ENCODE assay signal across 1 cellular context in the genomic region with DNA sequence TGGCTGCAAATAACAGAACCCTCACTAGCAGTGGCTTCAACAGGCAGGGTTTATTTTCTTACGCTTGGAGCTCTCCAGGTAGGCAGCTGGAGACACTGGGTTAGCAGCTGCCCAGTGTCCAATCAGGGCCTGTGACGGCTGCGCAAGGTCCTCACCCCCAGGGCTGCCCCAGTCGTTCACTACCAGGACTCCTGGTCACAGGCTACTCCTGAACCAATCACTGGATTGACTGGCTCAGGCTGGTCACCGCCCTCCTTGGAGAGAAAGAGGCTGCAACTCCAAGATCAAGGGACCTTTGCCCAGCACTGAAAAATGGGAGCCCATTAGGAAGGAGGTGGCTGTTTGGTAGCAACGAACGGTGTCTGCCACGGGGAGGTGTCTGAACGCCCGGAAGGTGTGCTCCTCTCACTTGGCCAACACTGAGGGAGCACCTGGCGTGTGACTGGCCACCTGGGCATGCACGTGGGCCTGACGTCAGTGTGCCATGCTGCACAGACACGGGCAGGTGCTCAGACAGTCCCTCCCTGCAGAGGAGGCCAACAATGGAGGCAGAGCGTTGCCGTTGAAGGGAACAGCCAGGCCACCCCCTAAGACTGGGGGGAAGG.
TF ChIP-seq lines count a peak whose summit lies in the region.

No MANE protein-coding gene starts in this region.

TF ChIP-seq in HepG2, 621 proteins besides CTCF, POLR2A, EP300 and RAD21 (continued from another document and continues in another):
- TF ChIP-seq, protein P1, sequence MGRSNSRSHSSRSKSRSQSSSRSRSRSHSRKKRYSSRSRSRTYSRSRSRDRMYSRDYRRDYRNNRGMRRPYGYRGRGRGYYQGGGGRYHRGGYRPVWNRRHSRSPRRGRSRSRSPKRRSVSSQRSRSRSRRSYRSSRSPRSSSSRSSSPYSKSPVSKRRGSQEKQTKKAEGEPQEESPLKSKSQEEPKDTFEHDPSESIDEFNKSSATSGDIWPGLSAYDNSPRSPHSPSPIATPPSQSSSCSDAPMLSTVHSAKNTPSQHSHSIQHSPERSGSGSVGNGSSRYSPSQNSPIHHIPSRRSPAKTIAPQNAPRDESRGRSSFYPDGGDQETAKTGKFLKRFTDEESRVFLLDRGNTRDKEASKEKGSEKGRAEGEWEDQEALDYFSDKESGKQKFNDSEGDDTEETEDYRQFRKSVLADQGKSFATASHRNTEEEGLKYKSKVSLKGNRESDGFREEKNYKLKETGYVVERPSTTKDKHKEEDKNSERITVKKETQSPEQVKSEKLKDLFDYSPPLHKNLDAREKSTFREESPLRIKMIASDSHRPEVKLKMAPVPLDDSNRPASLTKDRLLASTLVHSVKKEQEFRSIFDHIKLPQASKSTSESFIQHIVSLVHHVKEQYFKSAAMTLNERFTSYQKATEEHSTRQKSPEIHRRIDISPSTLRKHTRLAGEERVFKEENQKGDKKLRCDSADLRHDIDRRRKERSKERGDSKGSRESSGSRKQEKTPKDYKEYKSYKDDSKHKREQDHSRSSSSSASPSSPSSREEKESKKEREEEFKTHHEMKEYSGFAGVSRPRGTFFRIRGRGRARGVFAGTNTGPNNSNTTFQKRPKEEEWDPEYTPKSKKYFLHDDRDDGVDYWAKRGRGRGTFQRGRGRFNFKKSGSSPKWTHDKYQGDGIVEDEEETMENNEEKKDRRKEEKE (IDR thresholded peaks at IDR 0.05) = no peak
- TF ChIP-seq, protein P2, sequence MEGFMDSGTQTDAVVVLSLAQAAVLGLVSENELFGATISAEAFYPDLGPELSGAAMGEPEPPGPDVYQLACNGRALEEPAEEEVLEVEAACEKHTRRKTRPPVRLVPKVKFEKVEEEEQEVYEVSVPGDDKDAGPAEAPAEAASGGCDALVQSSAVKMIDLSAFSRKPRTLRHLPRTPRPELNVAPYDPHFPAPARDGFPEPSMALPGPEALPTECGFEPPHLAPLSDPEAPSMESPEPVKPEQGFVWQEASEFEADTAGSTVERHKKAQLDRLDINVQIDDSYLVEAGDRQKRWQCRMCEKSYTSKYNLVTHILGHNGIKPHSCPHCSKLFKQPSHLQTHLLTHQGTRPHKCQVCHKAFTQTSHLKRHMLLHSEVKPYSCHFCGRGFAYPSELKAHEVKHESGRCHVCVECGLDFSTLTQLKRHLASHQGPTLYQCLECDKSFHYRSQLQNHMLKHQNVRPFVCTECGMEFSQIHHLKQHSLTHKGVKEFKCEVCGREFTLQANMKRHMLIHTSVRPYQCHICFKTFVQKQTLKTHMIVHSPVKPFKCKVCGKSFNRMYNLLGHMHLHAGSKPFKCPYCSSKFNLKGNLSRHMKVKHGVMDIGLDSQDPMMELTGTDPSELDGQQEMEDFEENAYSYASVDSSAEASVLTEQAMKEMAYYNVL (CRISPR knock-in tag; IDR thresholded peaks at IDR 0.05; ENCODE audit: borderline replicate concordance) = no peak
- TF ChIP-seq ZNF776 (CRISPR knock-in tag; IDR thresholded peaks at IDR 0.05) (no peak), NFIB (CRISPR knock-in tag; IDR thresholded peaks at IDR 0.05; ENCODE audit: borderline replicate concordance) (no peak), SPEN (CRISPR knock-in tag; IDR thresholded peaks at IDR 0.05; ENCODE audit: low read depth) (no peak), SRSF4 (IDR thresholded peaks at IDR 0.05; ENCODE audit: low read depth, low read length, poor library complexity, severe bottlenecking) (no peak), ZFP82 (CRISPR knock-in tag; IDR thresholded peaks at IDR 0.05; ENCODE audit: borderline replicate concordance) (no peak), RCOR2 (CRISPR knock-in tag; IDR thresholded peaks at IDR 0.05) (no peak), ZIK1 (CRISPR knock-in tag; IDR thresholded peaks at IDR 0.05; ENCODE audit: borderline replicate concordance, low read depth) (no peak), HIVEP1 (CRISPR knock-in tag; IDR thresholded peaks at IDR 0.05) (no peak), ZNF777 (CRISPR knock-in tag; IDR thresholded peaks at IDR 0.05) (no peak; the same call in 1 of the 2 replicates), ZNF83 (CRISPR knock-in tag; IDR thresholded peaks at IDR 0.05; ENCODE audit: borderline replicate concordance) (no peak), RXRB (CRISPR knock-in tag; IDR thresholded peaks at IDR 0.05; ENCODE audit: borderline replicate concordance) (no peak), PHB2 (IDR thresholded peaks at IDR 0.05; ENCODE audit: partially characterized antibody) (no peak), RELA (CRISPR knock-in tag; IDR thresholded peaks at IDR 0.05) (no peak), ZNF496 (CRISPR knock-in tag; IDR thresholded peaks at IDR 0.05; ENCODE audit: insufficient replicate concordance) (no peak), MLLT10 (CRISPR knock-in tag; IDR thresholded peaks at IDR 0.05) (no peak), NRL (CRISPR knock-in tag; IDR thresholded peaks at IDR 0.05; ENCODE audit: borderline replicate concordance) (no peak; the same call in 1 of the 2 replicates), ZMYM2 (CRISPR knock-in tag; IDR thresholded peaks at IDR 0.05) (no peak), ZNF703 (CRISPR knock-in tag; IDR thresholded peaks at IDR 0.05; ENCODE audit: borderline replicate concordance) (no peak), ZMYM3 (CRISPR knock-in tag; IDR thresholded peaks at IDR 0.05) (no peak), TGIF2 (CRISPR knock-in tag; IDR thresholded peaks at IDR 0.05) (peak; percentile 60; the same call in 1 of the 2 replicates), TOPORS (CRISPR knock-in tag; IDR thresholded peaks at IDR 0.05) (no peak), ZNF17 (CRISPR knock-in tag; IDR thresholded peaks at IDR 0.05) (no peak), ZNF138 (CRISPR knock-in tag; IDR thresholded peaks at IDR 0.05; ENCODE audit: low read depth) (no peak), KMT2A (CRISPR knock-in tag; IDR thresholded peaks at IDR 0.05) (no peak), ZBTB21 (CRISPR knock-in tag; IDR thresholded peaks at IDR 0.05) (no peak), ZFP36 (IDR thresholded peaks at IDR 0.05; ENCODE audit: borderline replicate concordance, low read depth, low read length, partially characterized antibody) (no peak), ZNF552 (CRISPR knock-in tag; IDR thresholded peaks at IDR 0.05; ENCODE audit: borderline replicate concordance) (no peak), FOXM1 (CRISPR knock-in tag; IDR thresholded peaks at IDR 0.05) (no peak), ZFAT (CRISPR knock-in tag; conservative IDR thresholded peaks at IDR 0.05) (no peak), REL (CRISPR knock-in tag; conservative IDR thresholded peaks at IDR 0.05) (no peak), SMAD9 (CRISPR knock-in tag; IDR thresholded peaks at IDR 0.05) (no peak), ZNF224 (CRISPR knock-in tag; IDR thresholded peaks at IDR 0.05) (no peak), REPIN1 (CRISPR knock-in tag; IDR thresholded peaks at IDR 0.05; ENCODE audit: borderline replicate concordance, low read depth) (no peak), ZKSCAN5 (CRISPR knock-in tag; IDR thresholded peaks at IDR 0.05) (no peak)
- TF ChIP-seq, protein P3, sequence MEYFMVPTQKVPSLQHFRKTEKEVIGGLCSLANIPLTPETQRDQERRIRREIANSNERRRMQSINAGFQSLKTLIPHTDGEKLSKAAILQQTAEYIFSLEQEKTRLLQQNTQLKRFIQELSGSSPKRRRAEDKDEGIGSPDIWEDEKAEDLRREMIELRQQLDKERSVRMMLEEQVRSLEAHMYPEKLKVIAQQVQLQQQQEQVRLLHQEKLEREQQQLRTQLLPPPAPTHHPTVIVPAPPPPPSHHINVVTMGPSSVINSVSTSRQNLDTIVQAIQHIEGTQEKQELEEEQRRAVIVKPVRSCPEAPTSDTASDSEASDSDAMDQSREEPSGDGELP (IDR thresholded peaks at IDR 0.05; ENCODE audit: borderline replicate concordance, low read depth) = no peak
- TF ChIP-seq, protein P4, sequence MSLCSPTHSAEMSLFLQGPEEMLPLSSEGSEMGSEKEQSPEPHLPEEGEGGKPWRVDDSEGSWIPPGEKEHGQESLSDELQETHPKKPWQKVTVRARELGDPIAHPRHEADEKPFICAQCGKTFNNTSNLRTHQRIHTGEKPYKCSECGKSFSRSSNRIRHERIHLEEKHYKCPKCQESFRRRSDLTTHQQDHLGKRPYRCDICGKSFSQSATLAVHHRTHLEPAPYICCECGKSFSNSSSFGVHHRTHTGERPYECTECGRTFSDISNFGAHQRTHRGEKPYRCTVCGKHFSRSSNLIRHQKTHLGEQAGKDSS (CRISPR knock-in tag; IDR thresholded peaks at IDR 0.05; ENCODE audit: borderline replicate concordance, low read depth) = no peak
- TF ChIP-seq, protein P5, sequence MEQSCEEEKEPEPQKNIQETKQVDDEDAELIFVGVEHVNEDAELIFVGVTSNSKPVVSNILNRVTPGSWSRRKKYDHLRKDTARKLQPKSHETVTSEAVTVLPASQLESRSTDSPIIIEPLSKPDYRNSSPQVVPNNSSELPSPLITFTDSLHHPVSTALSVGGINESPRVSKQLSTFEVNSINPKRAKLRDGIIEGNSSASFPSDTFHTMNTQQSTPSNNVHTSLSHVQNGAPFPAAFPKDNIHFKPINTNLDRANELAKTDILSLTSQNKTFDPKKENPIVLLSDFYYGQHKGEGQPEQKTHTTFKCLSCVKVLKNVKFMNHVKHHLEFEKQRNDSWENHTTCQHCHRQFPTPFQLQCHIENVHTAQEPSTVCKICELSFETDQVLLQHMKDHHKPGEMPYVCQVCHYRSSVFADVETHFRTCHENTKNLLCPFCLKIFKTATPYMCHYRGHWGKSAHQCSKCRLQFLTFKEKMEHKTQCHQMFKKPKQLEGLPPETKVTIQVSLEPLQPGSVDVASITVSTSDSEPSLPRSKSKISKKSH (CRISPR knock-in tag; IDR thresholded peaks at IDR 0.05; ENCODE audit: borderline replicate concordance) = 0 out of 2 replicates have a peak, but pooled peaks have one; percentile 18
- TF ChIP-seq, protein P6, sequence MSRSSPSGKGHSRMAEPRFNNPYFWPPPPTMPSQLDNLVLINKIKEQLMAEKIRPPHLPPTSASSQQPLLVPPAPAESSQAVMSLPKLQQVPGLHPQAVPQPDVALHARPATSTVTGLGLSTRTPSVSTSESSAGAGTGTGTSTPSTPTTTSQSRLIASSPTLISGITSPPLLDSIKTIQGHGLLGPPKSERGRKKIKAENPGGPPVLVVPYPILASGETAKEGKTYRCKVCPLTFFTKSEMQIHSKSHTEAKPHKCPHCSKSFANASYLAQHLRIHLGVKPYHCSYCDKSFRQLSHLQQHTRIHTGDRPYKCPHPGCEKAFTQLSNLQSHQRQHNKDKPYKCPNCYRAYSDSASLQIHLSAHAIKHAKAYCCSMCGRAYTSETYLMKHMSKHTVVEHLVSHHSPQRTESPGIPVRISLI (CRISPR knock-in tag; IDR thresholded peaks at IDR 0.05; ENCODE audit: borderline replicate concordance) = no peak
- TF ChIP-seq, protein P7, sequence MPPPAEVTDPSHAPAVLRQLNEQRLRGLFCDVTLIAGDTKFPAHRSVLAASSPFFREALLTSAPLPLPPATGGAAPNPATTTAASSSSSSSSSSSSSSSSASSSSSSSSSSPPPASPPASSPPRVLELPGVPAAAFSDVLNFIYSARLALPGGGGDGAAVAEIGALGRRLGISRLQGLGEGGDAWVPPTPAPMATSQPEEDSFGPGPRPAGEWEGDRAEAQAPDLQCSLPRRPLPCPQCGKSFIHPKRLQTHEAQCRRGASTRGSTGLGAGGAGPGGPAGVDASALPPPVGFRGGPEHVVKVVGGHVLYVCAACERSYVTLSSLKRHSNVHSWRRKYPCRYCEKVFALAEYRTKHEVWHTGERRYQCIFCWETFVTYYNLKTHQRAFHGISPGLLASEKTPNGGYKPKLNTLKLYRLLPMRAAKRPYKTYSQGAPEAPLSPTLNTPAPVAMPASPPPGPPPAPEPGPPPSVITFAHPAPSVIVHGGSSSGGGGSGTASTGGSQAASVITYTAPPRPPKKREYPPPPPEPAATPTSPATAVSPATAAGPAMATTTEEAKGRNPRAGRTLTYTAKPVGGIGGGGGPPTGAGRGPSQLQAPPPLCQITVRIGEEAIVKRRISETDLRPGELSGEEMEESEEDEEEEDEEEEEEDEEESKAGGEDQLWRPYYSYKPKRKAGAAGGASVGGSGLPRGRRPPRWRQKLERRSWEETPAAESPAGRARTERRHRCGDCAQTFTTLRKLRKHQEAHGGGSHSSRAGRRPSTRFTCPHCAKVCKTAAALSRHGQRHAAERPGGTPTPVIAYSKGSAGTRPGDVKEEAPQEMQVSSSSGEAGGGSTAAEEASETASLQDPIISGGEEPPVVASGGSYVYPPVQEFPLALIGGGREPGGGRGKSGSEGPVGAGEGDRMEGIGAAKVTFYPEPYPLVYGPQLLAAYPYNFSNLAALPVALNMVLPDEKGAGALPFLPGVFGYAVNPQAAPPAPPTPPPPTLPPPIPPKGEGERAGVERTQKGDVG (CRISPR knock-in tag; IDR thresholded peaks at IDR 0.05; ENCODE audit: borderline replicate concordance) = peak; percentile 77; the same call in 1 of the 2 replicates
- TF ChIP-seq, protein P8, sequence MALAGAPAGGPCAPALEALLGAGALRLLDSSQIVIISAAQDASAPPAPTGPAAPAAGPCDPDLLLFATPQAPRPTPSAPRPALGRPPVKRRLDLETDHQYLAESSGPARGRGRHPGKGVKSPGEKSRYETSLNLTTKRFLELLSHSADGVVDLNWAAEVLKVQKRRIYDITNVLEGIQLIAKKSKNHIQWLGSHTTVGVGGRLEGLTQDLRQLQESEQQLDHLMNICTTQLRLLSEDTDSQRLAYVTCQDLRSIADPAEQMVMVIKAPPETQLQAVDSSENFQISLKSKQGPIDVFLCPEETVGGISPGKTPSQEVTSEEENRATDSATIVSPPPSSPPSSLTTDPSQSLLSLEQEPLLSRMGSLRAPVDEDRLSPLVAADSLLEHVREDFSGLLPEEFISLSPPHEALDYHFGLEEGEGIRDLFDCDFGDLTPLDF (CRISPR knock-in tag; IDR thresholded peaks at IDR 0.05) = no peak
- TF ChIP-seq, protein P9, sequence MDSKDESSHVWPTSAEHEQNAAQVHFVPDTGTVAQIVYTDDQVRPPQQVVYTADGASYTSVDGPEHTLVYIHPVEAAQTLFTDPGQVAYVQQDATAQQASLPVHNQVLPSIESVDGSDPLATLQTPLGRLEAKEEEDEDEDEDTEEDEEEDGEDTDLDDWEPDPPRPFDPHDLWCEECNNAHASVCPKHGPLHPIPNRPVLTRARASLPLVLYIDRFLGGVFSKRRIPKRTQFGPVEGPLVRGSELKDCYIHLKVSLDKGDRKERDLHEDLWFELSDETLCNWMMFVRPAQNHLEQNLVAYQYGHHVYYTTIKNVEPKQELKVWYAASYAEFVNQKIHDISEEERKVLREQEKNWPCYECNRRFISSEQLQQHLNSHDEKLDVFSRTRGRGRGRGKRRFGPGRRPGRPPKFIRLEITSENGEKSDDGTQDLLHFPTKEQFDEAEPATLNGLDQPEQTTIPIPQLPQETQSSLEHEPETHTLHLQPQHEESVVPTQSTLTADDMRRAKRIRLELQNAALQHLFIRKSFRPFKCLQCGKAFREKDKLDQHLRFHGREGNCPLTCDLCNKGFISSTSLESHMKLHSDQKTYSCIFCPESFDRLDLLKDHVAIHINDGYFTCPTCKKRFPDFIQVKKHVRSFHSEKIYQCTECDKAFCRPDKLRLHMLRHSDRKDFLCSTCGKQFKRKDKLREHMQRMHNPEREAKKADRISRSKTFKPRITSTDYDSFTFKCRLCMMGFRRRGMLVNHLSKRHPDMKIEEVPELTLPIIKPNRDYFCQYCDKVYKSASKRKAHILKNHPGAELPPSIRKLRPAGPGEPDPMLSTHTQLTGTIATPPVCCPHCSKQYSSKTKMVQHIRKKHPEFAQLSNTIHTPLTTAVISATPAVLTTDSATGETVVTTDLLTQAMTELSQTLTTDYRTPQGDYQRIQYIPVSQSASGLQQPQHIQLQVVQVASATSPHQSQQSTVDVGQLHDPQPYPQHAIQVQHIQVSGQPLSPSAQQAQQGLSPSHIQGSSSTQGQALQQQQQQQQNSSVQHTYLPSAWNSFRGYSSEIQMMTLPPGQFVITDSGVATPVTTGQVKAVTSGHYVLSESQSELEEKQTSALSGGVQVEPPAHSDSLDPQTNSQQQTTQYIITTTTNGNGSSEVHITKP (CRISPR knock-in tag; IDR thresholded peaks at IDR 0.05; ENCODE audit: low read depth) = no peak; the same call in 1 of the 2 replicates
- TF ChIP-seq, protein P10, sequence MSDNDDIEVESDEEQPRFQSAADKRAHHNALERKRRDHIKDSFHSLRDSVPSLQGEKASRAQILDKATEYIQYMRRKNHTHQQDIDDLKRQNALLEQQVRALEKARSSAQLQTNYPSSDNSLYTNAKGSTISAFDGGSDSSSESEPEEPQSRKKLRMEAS (IDR thresholded peaks at IDR 0.05) = peak; percentile 90
